ENCODE assay signal across 15 cellular contexts in the genomic region with DNA sequence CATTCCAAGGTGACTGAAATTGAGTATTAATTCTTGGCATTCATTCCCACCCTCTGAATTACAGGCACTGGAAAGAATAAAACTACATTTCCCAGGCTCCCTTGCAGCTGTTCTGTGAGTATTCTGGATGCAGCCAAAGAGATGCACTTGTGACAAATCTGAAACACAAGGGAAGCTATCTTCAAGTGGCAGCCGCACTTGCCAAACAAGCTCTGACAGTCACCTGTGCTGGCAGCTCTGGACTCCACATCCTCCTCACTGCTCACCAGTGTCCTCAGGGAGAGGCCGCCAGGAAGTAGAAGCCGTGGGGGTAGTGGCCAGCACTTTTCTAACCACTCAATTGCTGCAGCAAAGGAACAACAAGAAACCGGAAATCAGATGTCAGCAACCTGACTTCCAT.
DNase-seq lines count a peak whose midpoint lies in the region; ATAC-seq and TF ChIP-seq lines count a peak whose summit lies in the region.
"Had no signal": no experiment of that assay in that cellular context is flagged by ENCODE, and none has a peak within 500 bp of the region (broad histone marks: within the 10 kb centered on the region; RNA-seq: fewer than 3 reads in every experiment).

No MANE protein-coding gene starts in this region.

- H3K9me3 ChIP-seq in HEK293 (ENCODE audit: control insufficient read depth, insufficient read depth, low read depth, low read length) (no peaks in the 10 kb centered on the region), lower lobe of right lung (no peaks in the 10 kb centered on the region)
- H3K9me3 ChIP-seq: esophagus muscularis mucosa, Peyer's patch, right lobe of liver had no signal

- H3K36me3 ChIP-seq in HEK293 (ENCODE audit: control insufficient read depth in 2 of 2, insufficient read depth in 1 of 2, low read length in 2 of 2) (no peaks in the 10 kb centered on the region), lower lobe of right lung (no peaks in the 10 kb centered on the region)
- H3K36me3 ChIP-seq: esophagus muscularis mucosa, Peyer's patch, right lobe of liver had no signal

- DNase-seq in DMS153 treated with DMSO at 0.1 percent for 48 hours (lab: John Stamatoyannopoulos, UW; ENCODE audit: unreplicated experiment) (peak; percentile 5), SK-N-DZ (ENCODE audit: low spot score) (peak; percentile 9), inferior parietal cortex (ENCODE audit: extremely low spot score) (peak; percentile 38), posterior vena cava (ENCODE audit: low spot score) (no peak), lower lobe of right lung (no peak)
- DNase-seq in activated CD4-positive, alpha-beta T cell treated with anti-CD3 and anti-CD28 coated beads for 1 hour: no peak
- DNase-seq: activated CD8-positive, alpha-beta memory T cell treated with anti-CD3 and anti-CD28 coated beads for 24 hours; activated naive CD4-positive, alpha-beta T cell; immature natural killer cell; NCI-H1930; Peyer's patch; right lobe of liver had no signal

- ATAC-seq in HG03139 (IDR thresholded peaks at IDR 0.05; ENCODE audit: unreplicated experiment): no peak
- no peak for ATAC-seq in lower lobe of right lung

- peaks cover 5% of the 10 kb centered on the region for H3K4me1 ChIP-seq in HEK293 (ENCODE audit: control insufficient read depth, insufficient read depth, low read length)
- H3K4me1 ChIP-seq in lower lobe of right lung: no peaks in the 10 kb centered on the region
- H3K4me1 ChIP-seq: Peyer's patch, right lobe of liver had no signal

- no peak overlapping the region for H3K4me3 ChIP-seq in HEK293 (ENCODE audit: low read depth, low read length)
- H3K4me3 ChIP-seq in lower lobe of right lung: no peak overlapping the region
- H3K4me3 ChIP-seq: esophagus muscularis mucosa, Peyer's patch, right lobe of liver had no signal

- POLR2A ChIA-PET in HEK293 (lab: Yijun Ruan, JAX): no interaction called here

- intact Hi-C loops in posterior vena cava (cut with DNase I) (no loop called here), lower lobe of right lung (cut with DNase I) (no loop called here)

- H3K27ac ChIP-seq in HEK293 (ENCODE audit: extremely low read depth, low read depth, low read length) (no peak overlapping the region), lower lobe of right lung (no peak overlapping the region)
- H3K27ac ChIP-seq: esophagus muscularis mucosa, Peyer's patch, right lobe of liver had no signal

- TF ChIP-seq CTCF in HEK293 (tag by site-specific recombination; IDR thresholded peaks at IDR 0.05): no peak
- no peak for TF ChIP-seq CTCF in lower lobe of right lung (IDR thresholded peaks at IDR 0.05)

- CTCF ChIA-PET in HEK293 (lab: Yijun Ruan, JAX): no interaction called here

- no peaks in the 10 kb centered on the region for H3K27me3 ChIP-seq in lower lobe of right lung (ENCODE audit: low read depth)
- H3K27me3 ChIP-seq: esophagus muscularis mucosa, Peyer's patch, right lobe of liver had no signal

TF ChIP-seq in HEK293, 187 proteins besides CTCF, POLR2A, EP300 and RAD21:
- TF ChIP-seq, protein P1, sequence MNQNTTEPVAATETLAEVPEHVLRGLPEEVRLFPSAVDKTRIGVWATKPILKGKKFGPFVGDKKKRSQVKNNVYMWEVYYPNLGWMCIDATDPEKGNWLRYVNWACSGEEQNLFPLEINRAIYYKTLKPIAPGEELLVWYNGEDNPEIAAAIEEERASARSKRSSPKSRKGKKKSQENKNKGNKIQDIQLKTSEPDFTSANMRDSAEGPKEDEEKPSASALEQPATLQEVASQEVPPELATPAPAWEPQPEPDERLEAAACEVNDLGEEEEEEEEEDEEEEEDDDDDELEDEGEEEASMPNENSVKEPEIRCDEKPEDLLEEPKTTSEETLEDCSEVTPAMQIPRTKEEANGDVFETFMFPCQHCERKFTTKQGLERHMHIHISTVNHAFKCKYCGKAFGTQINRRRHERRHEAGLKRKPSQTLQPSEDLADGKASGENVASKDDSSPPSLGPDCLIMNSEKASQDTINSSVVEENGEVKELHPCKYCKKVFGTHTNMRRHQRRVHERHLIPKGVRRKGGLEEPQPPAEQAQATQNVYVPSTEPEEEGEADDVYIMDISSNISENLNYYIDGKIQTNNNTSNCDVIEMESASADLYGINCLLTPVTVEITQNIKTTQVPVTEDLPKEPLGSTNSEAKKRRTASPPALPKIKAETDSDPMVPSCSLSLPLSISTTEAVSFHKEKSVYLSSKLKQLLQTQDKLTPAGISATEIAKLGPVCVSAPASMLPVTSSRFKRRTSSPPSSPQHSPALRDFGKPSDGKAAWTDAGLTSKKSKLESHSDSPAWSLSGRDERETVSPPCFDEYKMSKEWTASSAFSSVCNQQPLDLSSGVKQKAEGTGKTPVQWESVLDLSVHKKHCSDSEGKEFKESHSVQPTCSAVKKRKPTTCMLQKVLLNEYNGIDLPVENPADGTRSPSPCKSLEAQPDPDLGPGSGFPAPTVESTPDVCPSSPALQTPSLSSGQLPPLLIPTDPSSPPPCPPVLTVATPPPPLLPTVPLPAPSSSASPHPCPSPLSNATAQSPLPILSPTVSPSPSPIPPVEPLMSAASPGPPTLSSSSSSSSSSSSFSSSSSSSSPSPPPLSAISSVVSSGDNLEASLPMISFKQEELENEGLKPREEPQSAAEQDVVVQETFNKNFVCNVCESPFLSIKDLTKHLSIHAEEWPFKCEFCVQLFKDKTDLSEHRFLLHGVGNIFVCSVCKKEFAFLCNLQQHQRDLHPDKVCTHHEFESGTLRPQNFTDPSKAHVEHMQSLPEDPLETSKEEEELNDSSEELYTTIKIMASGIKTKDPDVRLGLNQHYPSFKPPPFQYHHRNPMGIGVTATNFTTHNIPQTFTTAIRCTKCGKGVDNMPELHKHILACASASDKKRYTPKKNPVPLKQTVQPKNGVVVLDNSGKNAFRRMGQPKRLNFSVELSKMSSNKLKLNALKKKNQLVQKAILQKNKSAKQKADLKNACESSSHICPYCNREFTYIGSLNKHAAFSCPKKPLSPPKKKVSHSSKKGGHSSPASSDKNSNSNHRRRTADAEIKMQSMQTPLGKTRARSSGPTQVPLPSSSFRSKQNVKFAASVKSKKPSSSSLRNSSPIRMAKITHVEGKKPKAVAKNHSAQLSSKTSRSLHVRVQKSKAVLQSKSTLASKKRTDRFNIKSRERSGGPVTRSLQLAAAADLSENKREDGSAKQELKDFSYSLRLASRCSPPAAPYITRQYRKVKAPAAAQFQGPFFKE (tag by site-specific recombination; IDR thresholded peaks at IDR 0.05; ENCODE audit: borderline replicate concordance): no peak
- TF ChIP-seq ZBTB17 (tag by site-specific recombination; IDR thresholded peaks at IDR 0.05) (peak; percentile 52), ZNF596 (tag by site-specific recombination; IDR thresholded peaks at IDR 0.05) (no peak), EGR2 (tag by site-specific recombination; IDR thresholded peaks at IDR 0.05; ENCODE audit: low read depth) (no peak), TRIM28 (IDR thresholded peaks at IDR 0.05; ENCODE audit: borderline replicate concordance, low read length) (peak; percentile 17; the same call in 1 of the 2 replicates), ZNF791 (tag by site-specific recombination; IDR thresholded peaks at IDR 0.05) (no peak)
- TF ChIP-seq, protein P2, sequence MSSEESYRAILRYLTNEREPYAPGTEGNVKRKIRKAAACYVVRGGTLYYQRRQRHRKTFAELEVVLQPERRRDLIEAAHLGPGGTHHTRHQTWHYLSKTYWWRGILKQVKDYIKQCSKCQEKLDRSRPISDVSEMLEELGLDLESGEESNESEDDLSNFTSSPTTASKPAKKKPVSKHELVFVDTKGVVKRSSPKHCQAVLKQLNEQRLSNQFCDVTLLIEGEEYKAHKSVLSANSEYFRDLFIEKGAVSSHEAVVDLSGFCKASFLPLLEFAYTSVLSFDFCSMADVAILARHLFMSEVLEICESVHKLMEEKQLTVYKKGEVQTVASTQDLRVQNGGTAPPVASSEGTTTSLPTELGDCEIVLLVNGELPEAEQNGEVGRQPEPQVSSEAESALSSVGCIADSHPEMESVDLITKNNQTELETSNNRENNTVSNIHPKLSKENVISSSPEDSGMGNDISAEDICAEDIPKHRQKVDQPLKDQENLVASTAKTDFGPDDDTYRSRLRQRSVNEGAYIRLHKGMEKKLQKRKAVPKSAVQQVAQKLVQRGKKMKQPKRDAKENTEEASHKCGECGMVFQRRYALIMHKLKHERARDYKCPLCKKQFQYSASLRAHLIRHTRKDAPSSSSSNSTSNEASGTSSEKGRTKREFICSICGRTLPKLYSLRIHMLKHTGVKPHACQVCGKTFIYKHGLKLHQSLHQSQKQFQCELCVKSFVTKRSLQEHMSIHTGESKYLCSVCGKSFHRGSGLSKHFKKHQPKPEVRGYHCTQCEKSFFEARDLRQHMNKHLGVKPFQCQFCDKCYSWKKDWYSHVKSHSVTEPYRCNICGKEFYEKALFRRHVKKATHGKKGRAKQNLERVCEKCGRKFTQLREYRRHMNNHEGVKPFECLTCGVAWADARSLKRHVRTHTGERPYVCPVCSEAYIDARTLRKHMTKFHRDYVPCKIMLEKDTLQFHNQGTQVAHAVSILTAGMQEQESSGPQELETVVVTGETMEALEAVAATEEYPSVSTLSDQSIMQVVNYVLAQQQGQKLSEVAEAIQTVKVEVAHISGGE (tag by site-specific recombination; conservative IDR thresholded peaks at IDR 0.05; ENCODE audit: low read depth): no peak
- TF ChIP-seq, protein P3, sequence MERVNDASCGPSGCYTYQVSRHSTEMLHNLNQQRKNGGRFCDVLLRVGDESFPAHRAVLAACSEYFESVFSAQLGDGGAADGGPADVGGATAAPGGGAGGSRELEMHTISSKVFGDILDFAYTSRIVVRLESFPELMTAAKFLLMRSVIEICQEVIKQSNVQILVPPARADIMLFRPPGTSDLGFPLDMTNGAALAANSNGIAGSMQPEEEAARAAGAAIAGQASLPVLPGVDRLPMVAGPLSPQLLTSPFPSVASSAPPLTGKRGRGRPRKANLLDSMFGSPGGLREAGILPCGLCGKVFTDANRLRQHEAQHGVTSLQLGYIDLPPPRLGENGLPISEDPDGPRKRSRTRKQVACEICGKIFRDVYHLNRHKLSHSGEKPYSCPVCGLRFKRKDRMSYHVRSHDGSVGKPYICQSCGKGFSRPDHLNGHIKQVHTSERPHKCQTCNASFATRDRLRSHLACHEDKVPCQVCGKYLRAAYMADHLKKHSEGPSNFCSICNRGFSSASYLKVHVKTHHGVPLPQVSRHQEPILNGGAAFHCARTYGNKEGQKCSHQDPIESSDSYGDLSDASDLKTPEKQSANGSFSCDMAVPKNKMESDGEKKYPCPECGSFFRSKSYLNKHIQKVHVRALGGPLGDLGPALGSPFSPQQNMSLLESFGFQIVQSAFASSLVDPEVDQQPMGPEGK (tag by site-specific recombination; IDR thresholded peaks at IDR 0.05): no peak

Comparison
In these comparisons a context has a peak if more than half of its experiments do, and no peak if none do; other contexts are left out.
1. DNase-seq: peak in DMS153 treated with DMSO at 0.1 percent for 48 hours (single experiment), SK-N-DZ (single experiment) and inferior parietal cortex (single experiment); none in posterior vena cava (single experiment), activated CD4-positive, alpha-beta T cell treated with anti-CD3 and anti-CD28 coated beads for 1 hour (single experiment) and lower lobe of right lung (single experiment).